1 cellular context compared by ENCODE assay signal in genomic region chr3:195162033-195162669, GRCh38.
TF ChIP-seq lines count a peak whose summit lies in the region.

No MANE protein-coding gene starts in this region.

TF ChIP-seq in HepG2, 621 proteins besides CTCF, POLR2A, EP300 and RAD21 (continued from another document and continues in another):
- TF ChIP-seq ZNF800 (CRISPR knock-in tag; IDR thresholded peaks at IDR 0.05) (peak; percentile 77), FOSL2 (CRISPR knock-in tag; IDR thresholded peaks at IDR 0.05) (peak; percentile 71), BCL6 (CRISPR knock-in tag; IDR thresholded peaks at IDR 0.05) (peak; percentile 93), MIXL1 (CRISPR knock-in tag; IDR thresholded peaks at IDR 0.05) (peak; percentile 97), SOX6 (IDR thresholded peaks at IDR 0.05) (no peak), SOX6 (CRISPR knock-in tag; IDR thresholded peaks at IDR 0.05) (peak; percentile 89), MXD1 (CRISPR knock-in tag; IDR thresholded peaks at IDR 0.05) (no peak), MBD4 (IDR thresholded peaks at IDR 0.05; ENCODE audit: borderline replicate concordance, low read length) (no peak), ZFP41 (CRISPR knock-in tag; IDR thresholded peaks at IDR 0.05; ENCODE audit: borderline replicate concordance) (0 out of 2 replicates have a peak, but pooled peaks have one; percentile 40), ZBTB3 (CRISPR knock-in tag; IDR thresholded peaks at IDR 0.05; ENCODE audit: borderline replicate concordance, low read depth) (peak; percentile 87; the same call in 1 of the 2 replicates), ZNF777 (CRISPR knock-in tag; IDR thresholded peaks at IDR 0.05) (peak; percentile 19; the same call in 1 of the 2 replicates), THRA (CRISPR knock-in tag; IDR thresholded peaks at IDR 0.05; ENCODE audit: borderline replicate concordance) (peak; percentile 84), ZNF710 (CRISPR knock-in tag; IDR thresholded peaks at IDR 0.05; ENCODE audit: borderline replicate concordance) (peak; percentile 82; the same call in 1 of the 2 replicates), NFKBIZ (CRISPR knock-in tag; IDR thresholded peaks at IDR 0.05) (0 out of 2 replicates have a peak, but pooled peaks have one; percentile 72), ZNF512B (CRISPR knock-in tag; IDR thresholded peaks at IDR 0.05; ENCODE audit: borderline replicate concordance) (0 out of 2 replicates have a peak, but pooled peaks have one; percentile 59), ZNF124 (CRISPR knock-in tag; IDR thresholded peaks at IDR 0.05) (peak; percentile 66; the same call in 1 of the 2 replicates), TFDP2 (CRISPR knock-in tag; IDR thresholded peaks at IDR 0.05) (0 out of 2 replicates have a peak, but pooled peaks have one; percentile 37), ZBTB46 (CRISPR knock-in tag; IDR thresholded peaks at IDR 0.05; ENCODE audit: borderline replicate concordance) (no peak), MEIS1 (CRISPR knock-in tag; IDR thresholded peaks at IDR 0.05; ENCODE audit: borderline replicate concordance) (peak; percentile 65; the same call in 1 of the 2 replicates), ZNF740 (CRISPR knock-in tag; IDR thresholded peaks at IDR 0.05) (no peak), ELF1 (CRISPR knock-in tag; IDR thresholded peaks at IDR 0.05) (peak; percentile 87), SMAD3 (CRISPR knock-in tag; IDR thresholded peaks at IDR 0.05) (peak; percentile 85), MXI1 (IDR thresholded peaks at IDR 0.05; ENCODE audit: borderline replicate concordance, low read depth, low read length) (no peak), RARA (CRISPR knock-in tag; IDR thresholded peaks at IDR 0.05) (peak; percentile 94), SALL1 (CRISPR knock-in tag; IDR thresholded peaks at IDR 0.05) (peak; percentile 98), ZNF605 (CRISPR knock-in tag; IDR thresholded peaks at IDR 0.05) (peak; percentile 43; the same call in 1 of the 2 replicates), SAP130 (CRISPR knock-in tag; IDR thresholded peaks at IDR 0.05; ENCODE audit: low read depth) (peak; percentile 84), ZNF772 (CRISPR knock-in tag; IDR thresholded peaks at IDR 0.05) (peak; percentile 90), ESRRA (CRISPR knock-in tag; IDR thresholded peaks at IDR 0.05; ENCODE audit: low read depth) (peak; percentile 62; the same call in 1 of the 2 replicates), BRF2 (CRISPR knock-in tag; IDR thresholded peaks at IDR 0.05) (0 out of 2 replicates have a peak, but pooled peaks have one; percentile 56), NR2C2 (CRISPR knock-in tag; IDR thresholded peaks at IDR 0.05; ENCODE audit: borderline replicate concordance) (peak; percentile 57; the same call in 1 of the 2 replicates), ZMYM2 (CRISPR knock-in tag; IDR thresholded peaks at IDR 0.05) (peak; percentile 57; the same call in 1 of the 2 replicates), ZNF784 (CRISPR knock-in tag; IDR thresholded peaks at IDR 0.05; ENCODE audit: borderline replicate concordance) (no peak), HNF4G (IDR thresholded peaks at IDR 0.05; ENCODE audit: borderline replicate concordance, low read depth, low read length) (peak; percentile 62; the same call in 1 of the 2 replicates), HNF4G (CRISPR knock-in tag; IDR thresholded peaks at IDR 0.05; ENCODE audit: borderline replicate concordance, low read depth) (peak; percentile 79; the same call in 1 of the 2 replicates), ZNF776 (CRISPR knock-in tag; IDR thresholded peaks at IDR 0.05) (no peak), ZKSCAN8 (CRISPR knock-in tag; IDR thresholded peaks at IDR 0.05; ENCODE audit: borderline replicate concordance) (peak; percentile 74; the same call in 1 of the 2 replicates), MYC (CRISPR knock-in tag; IDR thresholded peaks at IDR 0.05; ENCODE audit: borderline replicate concordance) (peak; percentile 65; the same call in 1 of the 2 replicates), HNF1A (IDR thresholded peaks at IDR 0.05; ENCODE audit: low read depth) (peak; percentile 49; the same call in 1 of the 2 replicates), HNF1A (CRISPR knock-in tag; IDR thresholded peaks at IDR 0.05; ENCODE audit: borderline replicate concordance) (peak; percentile 57; the same call in 1 of the 2 replicates)
